ENCODE assay signal across 11 cellular contexts in genomic region chr18:79275992-79276391, GRCh38.
DNase-seq lines count a peak whose midpoint lies in the region; ATAC-seq and TF ChIP-seq lines count a peak whose summit lies in the region.
"Had no signal": no experiment of that assay in that cellular context is flagged by ENCODE, and none has a peak within 500 bp of the region (broad histone marks: within the 10 kb centered on the region; RNA-seq: fewer than 3 reads in every experiment).

No MANE protein-coding gene starts in this region.

- no peaks in the 10 kb centered on the region for H3K9me3 ChIP-seq in IMR-90 (ENCODE audit: control insufficient read depth, insufficient read depth, low read length)

- TF ChIP-seq RAD21 in IMR-90 (IDR thresholded peaks at IDR 0.05; ENCODE audit: low read length), result no peak

- H4K91ac ChIP-seq in IMR-90 (ENCODE audit: insufficient read depth, low read depth, low read length), result no peak overlapping the region

- no peak for TF ChIP-seq POLR2A in IMR-90 (IDR thresholded peaks at IDR 0.05; ENCODE audit: low read depth, low read length)

- H3K4me3 ChIP-seq in IMR-90 (ENCODE audit: insufficient read depth, low read depth, low read length), result no peak overlapping the region

- no peak overlapping the region for H3K4me3 Mint-ChIP-seq in activated CD4-positive, alpha-beta T cell treated with anti-CD3 and anti-CD28 coated beads, Interleukin-2, amount 10 ng/mL, durations not matched to agents 24 days and 14 days
- no peak overlapping the region for H3K4me3 Mint-ChIP-seq in natural killer cell

- H3K27me3 ChIP-seq in IMR-90 (ENCODE audit: control insufficient read depth, insufficient read depth, low read length), result no peaks in the 10 kb centered on the region

- H3K36me3 Mint-ChIP-seq in activated CD4-positive, alpha-beta T cell treated with anti-CD3 and anti-CD28 coated beads, Interleukin-2, amount 10 ng/mL, durations not matched to agents 24 days and 14 days (ENCODE audit: low read depth), result peaks cover 10% of the 10 kb centered on the region
- H3K36me3 Mint-ChIP-seq in natural killer cell, result no peaks in the 10 kb centered on the region

- no peak overlapping the region for H3K4ac ChIP-seq in IMR-90 (ENCODE audit: low read depth, low read length)

- no peak overlapping the region for H3K27ac Mint-ChIP-seq in activated CD4-positive, alpha-beta T cell treated with anti-CD3 and anti-CD28 coated beads, Interleukin-2, amount 10 ng/mL, durations not matched to agents 24 days and 14 days
- H3K27ac Mint-ChIP-seq in natural killer cell, result peak overlapping the region; percentile 32 to 60

- H3K4me2 ChIP-seq in IMR-90 (ENCODE audit: low read depth, low read length), result no peak overlapping the region

- no peaks in the 10 kb centered on the region; the same call in 1 of the 2 replicates for H3K4me1 ChIP-seq in IMR-90 (ENCODE audit: control insufficient read depth, insufficient read depth, low read length)

- no peak overlapping the region for H3K18ac ChIP-seq in IMR-90 (ENCODE audit: low read depth, low read length)

- no peak overlapping the region for H3K23ac ChIP-seq in IMR-90 (ENCODE audit: low read depth, low read length)

- 100% methylated on average over 3 of the region's 4 CpGs; no CpG with 5 or more reads in 1 of the 2 experiments for WGBS in IMR-90 (ENCODE audit: extremely low coverage in 2 of 2, insufficient read length in 1 of 2), 2 experiments

- H3K4me1 Mint-ChIP-seq in activated CD4-positive, alpha-beta T cell treated with anti-CD3 and anti-CD28 coated beads, Interleukin-2, amount 10 ng/mL, durations not matched to agents 24 days and 14 days, result peaks cover 14% of the 10 kb centered on the region
- H3K4me1 Mint-ChIP-seq in natural killer cell, result peaks cover 15 to 22% of the 10 kb centered on the region in 2 donors

- no peaks in the 10 kb centered on the region for H3K79me1 ChIP-seq in IMR-90 (ENCODE audit: low read depth in 1 of 2, low read length in 2 of 2)

- CTCF ChIA-PET in IMR-90 (lab: Yijun Ruan, JAX), result no interaction called here

- H3K9me3 Mint-ChIP-seq in activated CD4-positive, alpha-beta T cell treated with anti-CD3 and anti-CD28 coated beads, Interleukin-2, amount 10 ng/mL, durations not matched to agents 24 days and 14 days, result no peaks in the 10 kb centered on the region
- no peaks in the 10 kb centered on the region for H3K9me3 Mint-ChIP-seq in natural killer cell

- H3K27ac ChIP-seq in IMR-90 (ENCODE audit: insufficient read depth, low read length), result no peak overlapping the region
- H3K27ac ChIP-seq: VCaP had no signal

- dilution Hi-C loops in IMR-90 (cut with HindIII; ENCODE audit: low sequenced_read_pairs, unreplicated experiment), result no loop called here

- no peak overlapping the region for H2AK9ac ChIP-seq in IMR-90 (replicated peaks; ENCODE audit: low read depth, low read length, poor library complexity)

- H4K20me1 ChIP-seq in IMR-90 (ENCODE audit: insufficient read depth, low read length), result no peaks in the 10 kb centered on the region

- H2BK15ac ChIP-seq in IMR-90 (ENCODE audit: low read depth, low read length), result no peak overlapping the region

- H3K9ac ChIP-seq in IMR-90 (ENCODE audit: low read depth, low read length), result no peak overlapping the region

- H3K9me1 ChIP-seq in IMR-90 (ENCODE audit: insufficient read depth, low read length), result no peaks in the 10 kb centered on the region; the same call in 1 of the 2 replicates

- peaks cover 3% of the 10 kb centered on the region; the same call in 1 of the 2 replicates for H3K36me3 ChIP-seq in IMR-90 (ENCODE audit: control insufficient read depth, insufficient read depth, low read length)

- intact Hi-C loops in activated CD4-positive, alpha-beta T cell treated with anti-CD3 and anti-CD28 coated beads, Interleukin-2, amount 10 ng/mL, durations not matched to agents 24 days and 14 days (cut with micrococcal nuclease), result no loop called here
- intact Hi-C loops in IMR-90 (cut with micrococcal nuclease) (no loop called here), natural killer cell (cut with micrococcal nuclease) (no loop called here)

- no peak overlapping the region for H2AK5ac ChIP-seq in IMR-90 (ENCODE audit: low read depth, low read length)

- no peak overlapping the region for H2BK20ac ChIP-seq in IMR-90 (ENCODE audit: low read depth, low read length)

- H2BK120ac ChIP-seq in IMR-90 (ENCODE audit: low read depth, low read length), result no peak overlapping the region

- ATAC-seq in GM21786 (IDR thresholded peaks at IDR 0.05; ENCODE audit: unreplicated experiment) (peak; percentile 82), IMR-90 (ENCODE audit: low read depth) (peak; percentile 24), natural killer cell (peak; percentile 44 to 64 (median 59))
- ATAC-seq: sciatic nerve had no signal

- H2BK5ac ChIP-seq in IMR-90 (ENCODE audit: low read depth, low read length, poor library complexity, severe bottlenecking), result no peak overlapping the region

- POLR2A ChIA-PET in IMR-90 (lab: Charles Lee; ENCODE audit: unreplicated experiment), result no interaction called here

- H4K8ac ChIP-seq in IMR-90 (ENCODE audit: low read depth in 2 of 2, low read length in 2 of 2), result no peak overlapping the region

- peak; percentile 54 for DNase-seq in activated CD4-positive, alpha-beta T cell treated with anti-CD3 and anti-CD28 coated beads, Interleukin-2, amount 10 ng/mL, durations not matched to agents 24 days and 14 days
- DNase-seq in activated CD4-positive, alpha-beta T cell treated with anti-CD3 and anti-CD28 coated beads, Interleukin-2, amount 50 U/mL, for 1 hour, result no peak
- no peak for DNase-seq in IMR-90
- DNase-seq in natural killer cell, result no peak
- DNase-seq in anterior cingulate cortex (lab: John Stamatoyannopoulos, UW), result no peak
- DNase-seq in hepatic stellate cell (ENCODE audit: low spot score), result no peak
- no peak for DNase-seq in NCI-H2227 treated with DMSO at 0.1 percent for 48 hours (lab: John Stamatoyannopoulos, UW)
- DNase-seq: GOT3 had no signal

- BruUV-seq in IMR-90 (replicated peaks; lab: Mats Ljungman, UMichigan), result no TSS peak

- no peak overlapping the region for H4K5ac ChIP-seq in IMR-90 (ENCODE audit: low read depth, low read length)

- H3K14ac ChIP-seq in IMR-90 (replicated peaks; ENCODE audit: low read depth, low read length), result no peak overlapping the region

- H2AFZ ChIP-seq in IMR-90 (replicated peaks; ENCODE audit: low read length, poor library complexity), result no peak overlapping the region

- H3K27me3 Mint-ChIP-seq in activated CD4-positive, alpha-beta T cell treated with anti-CD3 and anti-CD28 coated beads, Interleukin-2, amount 10 ng/mL, durations not matched to agents 24 days and 14 days, result no peaks in the 10 kb centered on the region
- H3K27me3 Mint-ChIP-seq in natural killer cell (ENCODE audit: low read depth in 2 of 2), result no peaks in the 10 kb centered on the region

- TF ChIP-seq CTCF in IMR-90 (conservative IDR thresholded peaks at IDR 0.05; ENCODE audit: low read depth, low read length), result no peak
- TF ChIP-seq CTCF in natural killer cell (IDR thresholded peaks at IDR 0.05), result no peak

- H3K56ac ChIP-seq in IMR-90 (ENCODE audit: extremely low read depth, insufficient read depth, low read length), result no peak overlapping the region

- in situ Hi-C loops in IMR-90 (cut with MboI; ENCODE audit: low sequenced_read_pairs), result no loop called here

TF ChIP-seq in IMR-90, 13 proteins besides CTCF, POLR2A, EP300 and RAD21:
- no peak for TF ChIP-seq RFX5 (IDR thresholded peaks at IDR 0.05; ENCODE audit: low read depth, low read length)
- TF ChIP-seq FOS (IDR thresholded peaks at IDR 0.05; ENCODE audit: low read depth, low read length), result no peak
- no peak for TF ChIP-seq RCOR1 (IDR thresholded peaks at IDR 0.05; ENCODE audit: insufficient replicate concordance, low read length)
- no peak for TF ChIP-seq SMC3 (IDR thresholded peaks at IDR 0.05; ENCODE audit: low read depth, low read length)
- no peak for TF ChIP-seq BHLHE40 (IDR thresholded peaks at IDR 0.05; ENCODE audit: low read depth, low read length)
- TF ChIP-seq MAZ (IDR thresholded peaks at IDR 0.05; ENCODE audit: borderline replicate concordance, low read depth, low read length), result no peak
- no peak for TF ChIP-seq CEBPB (IDR thresholded peaks at IDR 0.05; ENCODE audit: low read depth, low read length)
- no peak for TF ChIP-seq NFE2L2 (IDR thresholded peaks at IDR 0.05; ENCODE audit: low read depth, low read length)
- TF ChIP-seq, protein P1, sequence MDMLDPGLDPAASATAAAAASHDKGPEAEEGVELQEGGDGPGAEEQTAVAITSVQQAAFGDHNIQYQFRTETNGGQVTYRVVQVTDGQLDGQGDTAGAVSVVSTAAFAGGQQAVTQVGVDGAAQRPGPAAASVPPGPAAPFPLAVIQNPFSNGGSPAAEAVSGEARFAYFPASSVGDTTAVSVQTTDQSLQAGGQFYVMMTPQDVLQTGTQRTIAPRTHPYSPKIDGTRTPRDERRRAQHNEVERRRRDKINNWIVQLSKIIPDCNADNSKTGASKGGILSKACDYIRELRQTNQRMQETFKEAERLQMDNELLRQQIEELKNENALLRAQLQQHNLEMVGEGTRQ (IDR thresholded peaks at IDR 0.05; ENCODE audit: low read depth, low read length), result no peak
- no peak for TF ChIP-seq CHD1 (IDR thresholded peaks at IDR 0.05; ENCODE audit: low read depth, low read length)
- TF ChIP-seq MXI1 (IDR thresholded peaks at IDR 0.05; ENCODE audit: borderline replicate concordance, low read depth, low read length), result no peak
- no peak for TF ChIP-seq MAFK (IDR thresholded peaks at IDR 0.05; ENCODE audit: low read depth, low read length)

Comparison
In these comparisons a context has a peak if more than half of its experiments do, and no peak if none do; other contexts are left out.
1. ATAC-seq: peak in every context shown above with its lines; median percentile 82 in GM21786; 59 in natural killer cell; 24 in IMR-90.